In the genomic region with DNA sequence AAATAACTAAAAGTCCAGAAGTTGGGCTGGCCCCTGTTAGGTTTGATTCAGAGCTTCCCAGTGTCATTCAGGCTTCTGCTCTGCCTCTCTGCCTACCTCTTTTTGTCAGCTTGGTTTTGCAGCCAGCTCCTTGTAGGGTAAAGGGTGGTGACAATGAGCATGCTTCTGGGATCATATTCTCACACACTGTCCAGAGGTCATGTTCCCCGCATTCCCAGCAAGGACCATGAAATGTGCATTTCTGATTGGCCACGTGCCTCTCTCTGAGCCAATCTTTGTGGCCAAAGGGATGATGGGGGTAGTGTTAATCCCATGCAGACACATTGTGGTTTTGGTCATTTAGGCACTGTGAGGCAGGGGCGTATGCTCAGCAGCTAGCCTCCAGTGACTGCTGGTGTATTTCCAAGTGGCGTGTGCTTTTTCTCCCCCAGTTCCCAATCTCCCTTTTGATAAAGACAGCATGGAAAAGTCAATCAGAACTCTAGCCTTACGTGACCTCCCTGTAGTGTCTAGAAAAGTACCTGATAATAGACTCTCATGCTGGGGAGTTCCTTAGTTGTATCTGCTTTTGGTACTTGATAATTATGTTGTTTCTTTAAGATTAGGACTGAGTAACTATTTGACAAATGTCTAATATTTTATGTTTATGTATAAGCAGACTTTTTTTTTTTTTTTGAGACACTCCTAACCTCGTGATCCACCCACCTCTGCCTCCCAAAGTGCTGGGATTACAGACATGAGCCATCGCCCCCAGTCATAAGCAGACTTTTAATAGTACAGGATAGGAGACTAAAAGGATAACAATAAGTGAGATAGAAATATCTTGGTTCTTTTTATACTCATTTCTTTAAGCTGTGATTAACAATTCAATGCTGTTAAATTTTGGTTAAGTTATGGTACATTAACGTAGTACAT, we compare ENCODE assay signal across 1 cellular context.
TF ChIP-seq lines count a peak whose summit lies in the region.

No MANE protein-coding gene starts in this region.

TF ChIP-seq in liver, 16 proteins besides CTCF, POLR2A, EP300 and RAD21 (continued from another document):
- TF ChIP-seq SP1 (IDR thresholded peaks at IDR 0.05) (peak; percentile 54), HNF4A (conservative IDR thresholded peaks at IDR 0.05) (peak; percentile 70), YY1 (IDR thresholded peaks at IDR 0.05) (no peak), JUND (IDR thresholded peaks at IDR 0.05) (no peak), REST (IDR thresholded peaks at IDR 0.05) (no peak), GABPA (IDR thresholded peaks at IDR 0.05 in 1 of 2, conservative IDR thresholded peaks at IDR 0.05 in 1 of 2) (no peak), FOXA1 (IDR thresholded peaks at IDR 0.05) (no peak), HNF4G (IDR thresholded peaks at IDR 0.05) (peak; percentile 36), RXRA (IDR thresholded peaks at IDR 0.05) (peak; percentile 65 to 66)
- TF ChIP-seq, protein P1, sequence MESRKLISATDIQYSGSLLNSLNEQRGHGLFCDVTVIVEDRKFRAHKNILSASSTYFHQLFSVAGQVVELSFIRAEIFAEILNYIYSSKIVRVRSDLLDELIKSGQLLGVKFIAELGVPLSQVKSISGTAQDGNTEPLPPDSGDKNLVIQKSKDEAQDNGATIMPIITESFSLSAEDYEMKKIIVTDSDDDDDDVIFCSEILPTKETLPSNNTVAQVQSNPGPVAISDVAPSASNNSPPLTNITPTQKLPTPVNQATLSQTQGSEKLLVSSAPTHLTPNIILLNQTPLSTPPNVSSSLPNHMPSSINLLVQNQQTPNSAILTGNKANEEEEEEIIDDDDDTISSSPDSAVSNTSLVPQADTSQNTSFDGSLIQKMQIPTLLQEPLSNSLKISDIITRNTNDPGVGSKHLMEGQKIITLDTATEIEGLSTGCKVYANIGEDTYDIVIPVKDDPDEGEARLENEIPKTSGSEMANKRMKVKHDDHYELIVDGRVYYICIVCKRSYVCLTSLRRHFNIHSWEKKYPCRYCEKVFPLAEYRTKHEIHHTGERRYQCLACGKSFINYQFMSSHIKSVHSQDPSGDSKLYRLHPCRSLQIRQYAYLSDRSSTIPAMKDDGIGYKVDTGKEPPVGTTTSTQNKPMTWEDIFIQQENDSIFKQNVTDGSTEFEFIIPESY (IDR thresholded peaks at IDR 0.05), result no peak
- TF ChIP-seq, protein P2, sequence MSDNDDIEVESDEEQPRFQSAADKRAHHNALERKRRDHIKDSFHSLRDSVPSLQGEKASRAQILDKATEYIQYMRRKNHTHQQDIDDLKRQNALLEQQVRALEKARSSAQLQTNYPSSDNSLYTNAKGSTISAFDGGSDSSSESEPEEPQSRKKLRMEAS (IDR thresholded peaks at IDR 0.05), result no peak
